23 cellular contexts compared by ENCODE assay signal in genomic region chr12:92945659-92946220, GRCh38.
"Had no signal": no experiment of that assay in that cellular context is flagged by ENCODE, and none has a peak within 500 bp of the region (broad histone marks: within the 10 kb centered on the region; RNA-seq: fewer than 3 reads in every experiment).

No MANE protein-coding gene starts in this region.

- H3K4me1 Mint-ChIP-seq: activated T-helper 17 cell treated with anti-CD3 and anti-CD28 coated beads, Interleukin-2, amount 50 U/mL, for 72 hours had no signal

- H3K27ac ChIP-seq: coronary artery, neutrophil, pancreas, thyroid gland had no signal

- H3K27me3 ChIP-seq: neutrophil, pancreas, thyroid gland had no signal

- H3K36me3 ChIP-seq: neutrophil, pancreas, thyroid gland had no signal

- H3K9me3 ChIP-seq: neutrophil, pancreas, thyroid gland had no signal

- DNase-seq: activated B cell treated with CpG ODN at 0.5 μM for 24 hours; activated CD4-positive, alpha-beta memory T cell treated with anti-CD3 and anti-CD28 coated beads for 36 hours; activated CD4-positive, alpha-beta T cell treated with anti-CD3 and anti-CD28 coated beads for 4 hours; activated naive CD4-positive, alpha-beta T cell treated with anti-CD3 and anti-CD28 coated beads for 36 hours; activated T-cell treated with anti-CD3 and anti-CD28 coated beads for 4 hours; anterior cingulate cortex; central memory CD4-positive, alpha-beta T cell; foreskin melanocyte; kidney; left ventricle myocardium superior; mesenchymal stem cell; natural killer cell; pancreas; stimulated activated CD4-positive, alpha-beta T cell treated with anti-CD3 and anti-CD28 coated beads, Interleukin-4, amount 100 ng/mL, for 4 hours; stimulated activated naive CD4-positive, alpha-beta T cell; T-cell; thyroid gland had no signal

- H3K4me3 ChIP-seq: coronary artery, pancreas, thyroid gland had no signal

- H3K9me3 Mint-ChIP-seq: activated CD4-positive, alpha-beta memory T cell treated with anti-CD3 and anti-CD28 coated beads for 36 hours; T-cell had no signal

- FAIRE-seq: kidney, pancreas, urothelium cell line had no signal

- H3K27me3 Mint-ChIP-seq: activated B cell treated with CpG ODN at 0.5 μM for 24 hours had no signal

- H3K27ac Mint-ChIP-seq: activated B cell treated with CpG ODN at 0.5 μM for 24 hours; activated CD4-positive, alpha-beta memory T cell treated with anti-CD3 and anti-CD28 coated beads for 36 hours; activated naive CD4-positive, alpha-beta T cell treated with anti-CD3 and anti-CD28 coated beads for 36 hours; activated T-helper 17 cell treated with anti-CD3 and anti-CD28 coated beads, Interleukin-2, amount 50 U/mL, for 72 hours; brain; natural killer cell; T-cell had no signal

- H3K4me1 ChIP-seq: pancreas, thyroid gland had no signal

- H3K4me3 Mint-ChIP-seq: activated B cell treated with CpG ODN at 0.5 μM for 24 hours; activated CD4-positive, alpha-beta memory T cell treated with anti-CD3 and anti-CD28 coated beads for 36 hours; activated naive CD4-positive, alpha-beta T cell treated with anti-CD3 and anti-CD28 coated beads for 36 hours; activated T-helper 17 cell treated with anti-CD3 and anti-CD28 coated beads, Interleukin-2, amount 50 U/mL, for 72 hours; brain; natural killer cell; T-cell had no signal

- ATAC-seq: activated T-helper 17 cell treated with anti-CD3 and anti-CD28 coated beads, Interleukin-2, amount 50 U/mL, for 72 hours; left ventricle myocardium superior; natural killer cell; pancreas; sciatic nerve; T-cell had no signal

- H3K36me3 Mint-ChIP-seq: brain, natural killer cell, T-cell had no signal
